Comparison of ENCODE assay signal across 8 cellular contexts in genomic region chr1:15937706-15938168, GRCh38. TPM values are rescaled to one million over a fixed set of nuclear protein-coding genes. Genes with fewer than 3 reads are reported as not detected.
DNase-seq lines count a peak whose midpoint lies in the region; ATAC-seq, FAIRE-seq and TF ChIP-seq lines count a peak whose summit lies in the region.

No MANE protein-coding gene starts in this region.

- H3K4me3 ChIP-seq in cardiac muscle cell (no peak overlapping the region), right atrium auricular region (no peak overlapping the region), keratinocyte (ENCODE audit: control insufficient read depth in 2 of 3, extremely low read depth in 1 of 3, insufficient read depth in 2 of 3, low read depth in 1 of 3, low read length in 3 of 3) (no peak overlapping the region)

- dilution Hi-C loops in keratinocyte (cut with MboI; ENCODE audit: extremely low pct_ligation_motif_present, low sequenced_read_pairs): no loop called here

- H3K9me3 Mint-ChIP-seq in activated CD4-positive, alpha-beta memory T cell treated with anti-CD3 and anti-CD28 coated beads for 36 hours: no peaks in the 10 kb centered on the region

- H3K27ac Mint-ChIP-seq in activated CD4-positive, alpha-beta memory T cell treated with anti-CD3 and anti-CD28 coated beads for 36 hours: peak overlapping the region; percentile 86

- CTCF ChIA-PET in activated CD4-positive, alpha-beta memory T cell treated with anti-CD3 and anti-CD28 coated beads for 36 hours (lab: Charles Lee): interaction anchor here (1.1 to 1.8 kb wide), 4 partner anchors 57 to 146 kb away, joined by 3 to 8 read pairs (median 4); no protein-coding TSS in a partner anchor

- H3K79me2 ChIP-seq in keratinocyte (ENCODE audit: control insufficient read depth, insufficient read depth, low read length): peaks cover 11% of the 10 kb centered on the region

- H2AFZ ChIP-seq in keratinocyte (ENCODE audit: control insufficient read depth, low read length): no peak overlapping the region

- FAIRE-seq in keratinocyte (lab: Jason Lieb, UNC): no peak

- no peak for DNase-seq in cardiac muscle cell (ENCODE audit: low read depth in 1 of 2, low spot score in 1 of 2)
- no peak for DNase-seq in right atrium auricular region (ENCODE audit: low spot score)
- DNase-seq in activated CD4-positive, alpha-beta memory T cell treated with anti-CD3 and anti-CD28 coated beads for 36 hours: no peak
- no peak for DNase-seq in keratinocyte (ENCODE audit: low read depth, low spot score)
- no peak for DNase-seq in NCI-H1092 treated with DMSO at 0.1 percent for 48 hours (lab: John Stamatoyannopoulos, UW)
- no peak for DNase-seq in stimulated activated CD4-positive, alpha-beta T cell treated with anti-CD3 and anti-CD28 coated beads, Interleukin-2, amount 100 ng/mL, for 48 hours
- no peak for DNase-seq in stimulated activated CD4-positive, alpha-beta T cell treated with anti-CD3 and anti-CD28 coated beads, Interleukin-4, amount 100 ng/mL, for 4 hours

- ATAC-seq in GM18511 (IDR thresholded peaks at IDR 0.05; ENCODE audit: unreplicated experiment): no peak

- no peaks in the 10 kb centered on the region for H3K9me1 ChIP-seq in keratinocyte (ENCODE audit: control insufficient read depth, extremely low read depth, insufficient read depth, low read length)

- intact Hi-C loops in activated CD4-positive, alpha-beta memory T cell treated with anti-CD3 and anti-CD28 coated beads for 36 hours (cut with micrococcal nuclease): no loop called here

- H3K9me3 ChIP-seq in cardiac muscle cell (ENCODE audit: low read depth) (no peaks in the 10 kb centered on the region), right atrium auricular region (no peaks in the 10 kb centered on the region), keratinocyte (ENCODE audit: control insufficient read depth, low read depth, low read length) (no peaks in the 10 kb centered on the region)

- H3K9ac ChIP-seq in keratinocyte (ENCODE audit: control insufficient read depth, extremely low read depth, insufficient read depth, low read length): no peak overlapping the region

- no peaks in the 10 kb centered on the region for H3K27me3 Mint-ChIP-seq in activated CD4-positive, alpha-beta memory T cell treated with anti-CD3 and anti-CD28 coated beads for 36 hours

- H3K4me3 Mint-ChIP-seq in activated CD4-positive, alpha-beta memory T cell treated with anti-CD3 and anti-CD28 coated beads for 36 hours: no peak overlapping the region

- peaks cover 10% of the 10 kb centered on the region for H3K4me1 Mint-ChIP-seq in activated CD4-positive, alpha-beta memory T cell treated with anti-CD3 and anti-CD28 coated beads for 36 hours (ENCODE audit: low read depth)

- TF ChIP-seq CTCF in cardiac muscle cell (IDR thresholded peaks at IDR 0.05; ENCODE audit: low read depth, low read length): no peak
- no peak for TF ChIP-seq CTCF in right atrium auricular region (IDR thresholded peaks at IDR 0.05)
- TF ChIP-seq CTCF in keratinocyte (optimal IDR thresholded peaks at IDR 0.05 in 1 of 3, IDR thresholded peaks at IDR 0.05 in 1 of 3, conservative IDR thresholded peaks at IDR 0.05 in 1 of 3; ENCODE audit: extremely low read depth in 1 of 3, insufficient read depth in 2 of 3, low read length in 3 of 3): peak in 2 of 3 experiments; percentile 24 to 51

- POLR2A ChIA-PET in activated CD4-positive, alpha-beta memory T cell treated with anti-CD3 and anti-CD28 coated beads for 36 hours (lab: Charles Lee): interaction anchor here (0.6 to 1.0 kb wide), 6 partner anchors 13 to 142 kb away, joined by 3 to 4 read pairs (median 3); no protein-coding TSS in a partner anchor

- H3K27me3 ChIP-seq in cardiac muscle cell (no peaks in the 10 kb centered on the region), right atrium auricular region (no peaks in the 10 kb centered on the region), keratinocyte (ENCODE audit: control insufficient read depth, extremely low read depth, insufficient read depth, low read length) (no peaks in the 10 kb centered on the region)

- H3K36me3 Mint-ChIP-seq in activated CD4-positive, alpha-beta memory T cell treated with anti-CD3 and anti-CD28 coated beads for 36 hours: peaks cover 58% of the 10 kb centered on the region

- H3K27ac ChIP-seq in cardiac muscle cell: peak overlapping the region; percentile 43
- H3K27ac ChIP-seq in right atrium auricular region: peak overlapping the region in 1 of 2 donors; percentile 12
- H3K27ac ChIP-seq in keratinocyte (ENCODE audit: control insufficient read depth, insufficient read depth, low read length): no peak overlapping the region

- no peaks in the 10 kb centered on the region for H4K20me1 ChIP-seq in keratinocyte (ENCODE audit: control insufficient read depth, extremely low read depth, insufficient read depth, low read length)

- H3K4me1 ChIP-seq in cardiac muscle cell (ENCODE audit: low read depth) (no peaks in the 10 kb centered on the region), right atrium auricular region (peaks cover 0 to 13% of the 10 kb centered on the region in 2 donors), keratinocyte (ENCODE audit: control insufficient read depth, extremely low read depth, insufficient read depth, low read length) (no peaks in the 10 kb centered on the region)

- H3K36me3 ChIP-seq in cardiac muscle cell: peaks cover 72% of the 10 kb centered on the region
- peaks cover 95% of the 10 kb centered on the region for H3K36me3 ChIP-seq in right atrium auricular region
- H3K36me3 ChIP-seq in keratinocyte (ENCODE audit: control insufficient read depth in 2 of 2, extremely low read depth in 1 of 2, insufficient read depth in 2 of 2, low read length in 2 of 2): peaks cover 42 to 58% of the 10 kb centered on the region in 2 experiments

- H3K4me2 ChIP-seq in keratinocyte (ENCODE audit: control insufficient read depth, extremely low read depth, insufficient read depth, low read depth, low read length): no peak overlapping the region

RNA-seq across cellular contexts. Expression of gene ZBTB17, which starts 38.2 kb away (rescaled TPM):
- 48.8 and 64.0 TPM in 2 replicates for total RNA-seq in cardiac muscle cell
- polyA plus RNA-seq in cardiac muscle cell: 47.1 and 61.6 TPM in 2 replicates
- total RNA-seq in right atrium auricular region: 10 to 100 TPM; 14.8 to 27.5 TPM
- 10 to 100 TPM; 52.7 to 58.8 TPM for total RNA-seq in activated CD4-positive, alpha-beta memory T cell treated with anti-CD3 and anti-CD28 coated beads for 36 hours
- 18.4 to 46.0 TPM (median 19.7 TPM) in 3 replicates for polyA plus RNA-seq in keratinocyte
- polyA plus RNA-seq in keratinocyte (2011; ENCODE audit: low read depth): 19.9 TPM
- polyA plus RNA-seq in keratinocyte (2011; cell fraction: cytosol; rRNA removed): 14.4 and 22.8 TPM in 2 replicates
- 54.4 and 73.4 TPM in 2 replicates for polyA plus RNA-seq in keratinocyte (2011; cell fraction: nucleus; rRNA removed)
- polyA plus RNA-seq in keratinocyte (2012; ENCODE audit: low replicate concordance): 17.7 and 30.4 TPM in 2 replicates
- 30.1 to 46.5 TPM (median 44.2 TPM) in 3 replicates for polyA minus RNA-seq in keratinocyte
- 45.1 TPM for polyA minus RNA-seq in keratinocyte (2011; cell fraction: cytosol; rRNA and poly(A)+ RNA removed)
- 27.1 and 27.3 TPM in 2 replicates for polyA minus RNA-seq in keratinocyte (2011; cell fraction: nucleus; rRNA and poly(A)+ RNA removed)

Comparison
In these comparisons a context has a peak if more than half of its experiments do, and no peak if none do; other contexts are left out.
1. CTCF ChIP-seq: peak in keratinocyte (2 of 3); none in cardiac muscle cell (single experiment) and right atrium auricular region (0 of 2).